In the genomic region with DNA sequence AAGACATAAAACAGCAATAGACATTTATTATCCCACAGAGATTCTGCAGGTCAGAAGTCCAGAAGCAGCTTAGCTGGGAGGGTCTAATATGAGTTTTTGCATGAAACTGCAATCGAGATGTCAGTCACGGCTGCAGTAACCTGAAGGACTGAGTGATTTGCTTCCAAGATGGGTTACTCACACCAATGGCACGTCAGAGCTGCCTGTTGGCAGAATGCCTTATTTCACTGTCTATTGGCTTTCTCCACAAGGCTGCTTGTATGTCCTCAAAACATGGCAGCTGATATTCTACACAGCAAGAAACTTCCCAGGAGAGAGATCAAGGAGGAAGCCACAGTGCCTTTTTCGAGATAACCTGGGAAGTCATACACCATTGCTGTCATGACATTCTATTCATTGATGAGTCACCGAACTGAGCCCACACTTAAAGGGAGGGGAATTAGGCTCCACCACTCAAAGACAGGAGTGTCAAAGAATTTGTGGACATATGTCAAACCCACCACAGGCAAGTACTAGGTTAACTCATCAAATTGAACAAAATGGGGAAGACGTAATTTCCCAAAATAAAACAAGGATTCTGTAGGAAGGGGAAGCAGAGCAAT, we compare ENCODE assay signal across 25 cellular contexts.
DNase-seq lines count a peak whose midpoint lies in the region; TF ChIP-seq lines count a peak whose summit lies in the region.
"Had no signal": no experiment of that assay in that cellular context is flagged by ENCODE, and none has a peak within 500 bp of the region (broad histone marks: within the 10 kb centered on the region; RNA-seq: fewer than 3 reads in every experiment).

No MANE protein-coding gene starts in this region.

- BruUV-seq in mammary epithelial cell (replicated peaks; lab: Mats Ljungman, UMichigan), result no TSS peak

- H3K27me3 ChIP-seq in mammary epithelial cell (ENCODE audit: insufficient read depth, low read length), result no peaks in the 10 kb centered on the region
- H3K27me3 ChIP-seq: BLaER1, esophagus muscularis mucosa, pancreas, upper lobe of right lung had no signal

- H3K27ac ChIP-seq in mammary epithelial cell (ENCODE audit: insufficient read depth, low read depth, low read length), result no peak overlapping the region
- H3K27ac ChIP-seq: BLaER1, esophagus muscularis mucosa, pancreas, SK-N-MC, upper lobe of right lung had no signal

- no peak overlapping the region for H3K9ac ChIP-seq in mammary epithelial cell (ENCODE audit: insufficient read depth, low read length)
- H3K9ac ChIP-seq: BLaER1 had no signal

- no peaks in the 10 kb centered on the region for H3K36me3 ChIP-seq in mammary epithelial cell (ENCODE audit: insufficient read depth, low read length)
- H3K36me3 ChIP-seq: BLaER1, esophagus muscularis mucosa, pancreas, upper lobe of right lung had no signal

- H4K20me1 ChIP-seq in mammary epithelial cell (ENCODE audit: insufficient read depth, low read length), result no peaks in the 10 kb centered on the region
- H4K20me1 ChIP-seq: BLaER1 had no signal

- H2AFZ ChIP-seq in mammary epithelial cell (ENCODE audit: low read depth, low read length), result no peak overlapping the region
- H2AFZ ChIP-seq: GM23338 had no signal

- dilution Hi-C loops in mammary epithelial cell (cut with HindIII; ENCODE audit: low sequenced_read_pairs), result no loop called here

- POLR2A ChIA-PET in HEK293T (lab: Yijun Ruan, JAX), result no interaction called here

- intact Hi-C loops in mammary epithelial cell (cut with micrococcal nuclease), result no loop called here

- TF ChIP-seq CTCF in mammary epithelial cell (conservative IDR thresholded peaks at IDR 0.05 in 1 of 2, IDR thresholded peaks at IDR 0.05 in 1 of 2; ENCODE audit: extremely low read depth in 1 of 2, insufficient read depth in 1 of 2, low read depth in 1 of 2, low read length in 2 of 2), result no peak
- no peak for TF ChIP-seq CTCF in fibroblast of villous mesenchyme (IDR thresholded peaks at IDR 0.05; ENCODE audit: insufficient read depth, low read depth, low read length)
- no peak for TF ChIP-seq CTCF in GM10266 (IDR thresholded peaks at IDR 0.05; ENCODE audit: control insufficient read depth, insufficient read depth, low read depth, missing control alignments)

- H3K4me3 ChIP-seq in mammary epithelial cell (replicated peaks in 1 of 3; ENCODE audit: insufficient read depth in 1 of 3, low read depth in 2 of 3, low read length in 3 of 3) (no peak overlapping the region), fibroblast of villous mesenchyme (ENCODE audit: low read depth, low read length) (no peak overlapping the region)
- H3K4me3 ChIP-seq: BLaER1, esophagus muscularis mucosa, GM23338, pancreas, SK-N-MC, upper lobe of right lung had no signal

- H3K9me3 ChIP-seq in mammary epithelial cell (replicated peaks; ENCODE audit: insufficient read depth, low read length), result no peaks in the 10 kb centered on the region
- H3K9me3 ChIP-seq: BLaER1, esophagus muscularis mucosa, pancreas, upper lobe of right lung had no signal

- CTCF ChIA-PET in mammary epithelial cell (lab: Charles Lee; ENCODE audit: low non-redundant PET), result no interaction called here
- CTCF ChIA-PET in HEK293T (lab: Yijun Ruan, JAX), result no interaction called here

- no peaks in the 10 kb centered on the region for H3K79me2 ChIP-seq in mammary epithelial cell (ENCODE audit: insufficient read depth, low read length)

- H3K4me2 ChIP-seq in mammary epithelial cell (ENCODE audit: insufficient read depth, low read depth, low read length), result no peak overlapping the region
- H3K4me2 ChIP-seq: BLaER1, GM23338 had no signal

- in situ Hi-C loops in ACHN (cut with HindIII; ENCODE audit: low pct_ligation_motif_present, low pct_unique_long_range_greater_than_20kb, low sequenced_read_pairs), result no loop called here
- in situ Hi-C loops in mammary epithelial cell (cut with MboI; ENCODE audit: low sequenced_read_pairs in 2 of 2), result no loop called here

- no peaks in the 10 kb centered on the region for H3K4me1 ChIP-seq in mammary epithelial cell (ENCODE audit: insufficient read depth, low read length)
- H3K4me1 ChIP-seq: BLaER1, esophagus muscularis mucosa, pancreas, upper lobe of right lung had no signal

- 42% methylated on average over 6 of the region's 6 CpGs for WGBS in mammary epithelial cell (ENCODE audit: low coverage, missing lambda C conversion rate)

- DNase-seq in ACHN (peak; percentile 81), NCI-H446 treated with DMSO at 0.1 percent for 48 hours (lab: John Stamatoyannopoulos, UW) (peak; percentile 1), mammary epithelial cell (peak; percentile 20), fibroblast of villous mesenchyme (ENCODE audit: low read depth) (peak; percentile 2), RPMI8226 (no peak), HEK293T (ENCODE audit: extremely low spot score) (no peak), GM10266 (ENCODE audit: extremely low spot score) (no peak), glomerular visceral epithelial cell (ENCODE audit: extremely low spot score) (no peak)
- DNase-seq: 8988T; activated CD4-positive, alpha-beta T cell treated with anti-CD3 and anti-CD28 coated beads for 1 hour; activated naive CD8-positive, alpha-beta T cell treated with anti-CD3 and anti-CD28 coated beads, Interleukin-2, amount 10 ng/mL, durations not matched to agents 7 days and 5 days; effector CD4-positive, alpha-beta T cell; hypothalamus; kidney; natural killer cell; NCI-H146; NCI-H82; pancreas; small intestine; stimulated activated CD4-positive, alpha-beta T cell treated with anti-CD3 and anti-CD28 coated beads, Interleukin-4, amount 100 ng/mL, for 24 hours; upper lobe of right lung had no signal

TF ChIP-seq in HEK293T, 16 proteins besides CTCF, POLR2A, EP300 and RAD21:
- TF ChIP-seq ARNT (IDR thresholded peaks at IDR 0.05) (no peak), SUZ12 (IDR thresholded peaks at IDR 0.05) (no peak), ELF4 (IDR thresholded peaks at IDR 0.05) (no peak)

Comparison
In these comparisons a context has a peak if more than half of its experiments do, and no peak if none do; other contexts are left out.
1. DNase-seq: peak in ACHN (single experiment), NCI-H446 treated with DMSO at 0.1 percent for 48 hours (single experiment), mammary epithelial cell (single experiment) and fibroblast of villous mesenchyme (single experiment); none in RPMI8226 (single experiment), HEK293T (single experiment), GM10266 (single experiment) and glomerular visceral epithelial cell (single experiment).